1 cellular context compared by ENCODE assay signal in the genomic region with DNA sequence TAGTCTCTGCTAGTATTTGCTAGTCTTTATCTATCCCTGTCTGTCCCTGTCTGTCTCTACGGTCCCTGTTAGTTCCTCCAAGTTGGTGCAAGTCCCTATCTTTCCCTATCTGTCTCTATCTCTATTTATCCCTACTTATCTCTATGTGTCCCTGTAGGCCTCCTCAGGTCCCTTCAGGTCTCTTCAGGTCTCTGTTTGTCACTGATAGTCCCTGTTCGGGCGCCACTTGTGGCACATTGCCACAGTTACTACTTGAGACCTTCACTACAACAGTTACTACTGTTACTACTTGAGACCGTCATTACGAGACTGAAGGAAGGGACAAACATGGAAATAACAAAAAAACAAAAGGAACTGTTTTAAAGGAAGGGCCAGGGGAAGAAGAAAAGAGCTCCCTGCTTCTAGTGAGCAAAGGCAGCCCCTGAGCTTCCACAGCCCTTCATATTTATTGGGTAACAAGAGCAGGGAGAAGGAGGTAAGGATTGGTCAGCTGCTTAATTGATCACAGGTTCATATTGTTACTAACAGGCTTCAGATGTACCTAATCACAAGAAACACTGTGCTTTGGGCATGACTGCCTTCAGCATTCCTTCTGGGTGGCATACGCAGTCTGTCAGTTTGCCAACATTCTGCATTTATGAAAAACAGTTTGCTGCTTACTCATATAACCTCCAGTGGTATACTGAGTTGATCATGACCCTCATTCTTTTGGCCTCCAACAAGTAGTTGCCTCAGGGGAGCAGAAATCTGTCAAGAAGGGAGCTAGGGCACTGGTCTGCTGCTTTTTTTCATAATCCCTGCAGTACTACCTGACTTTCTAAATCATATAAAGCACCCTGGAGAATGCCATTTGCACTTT.
TF ChIP-seq lines count a peak whose summit lies in the region.

No MANE protein-coding gene starts in this region.

TF ChIP-seq in GM12878, 131 proteins besides CTCF, POLR2A, EP300 and RAD21:
- TF ChIP-seq CBX5 (IDR thresholded peaks at IDR 0.05; ENCODE audit: low read depth), result peak; percentile 82; the same call in 1 of the 2 replicates
- no peak for TF ChIP-seq KDM1A (IDR thresholded peaks at IDR 0.05; ENCODE audit: borderline replicate concordance)
